Comparison of ENCODE assay signal across 8 cellular contexts in genomic region chr12:3872800-3873636, GRCh38. TPM values are rescaled to one million over a fixed set of nuclear protein-coding genes. Genes with fewer than 3 reads are reported as not detected.
DNase-seq lines count a peak whose midpoint lies in the region; ATAC-seq lines count a peak whose summit lies in the region.

A gene with protein sequence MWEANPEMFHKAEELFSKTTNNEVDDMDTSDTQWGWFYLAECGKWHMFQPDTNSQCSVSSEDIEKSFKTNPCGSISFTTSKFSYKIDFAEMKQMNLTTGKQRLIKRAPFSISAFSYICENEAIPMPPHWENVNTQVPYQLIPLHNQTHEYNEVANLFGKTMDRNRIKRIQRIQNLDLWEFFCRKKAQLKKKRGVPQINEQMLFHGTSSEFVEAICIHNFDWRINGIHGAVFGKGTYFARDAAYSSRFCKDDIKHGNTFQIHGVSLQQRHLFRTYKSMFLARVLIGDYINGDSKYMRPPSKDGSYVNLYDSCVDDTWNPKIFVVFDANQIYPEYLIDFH (minus strand): TSS chr12:3873399. CDS start chr12:3873229, 170 bp downstream.

- H4K5ac ChIP-seq in mesendoderm (ENCODE audit: low read length), result no peak within 1 kb of the TSS

- peak within 1 kb of the TSS; percentile 97 to 98 for H3K27ac Mint-ChIP-seq in effector memory CD8-positive, alpha-beta T cell

- H3K4me1 ChIP-seq in mesendoderm (ENCODE audit: control insufficient read depth, low read depth, low read length), result peaks cover 8% of the 10 kb centered on the region

- no peak within 1 kb of the TSS for H2BK120ac ChIP-seq in mesendoderm (ENCODE audit: low read depth, low read length)

- peak; percentile 90 for DNase-seq in COLO668 (lab: John Stamatoyannopoulos, UW; ENCODE audit: unreplicated experiment)
- peak; percentile 94 for DNase-seq in HT1080 (ENCODE audit: low read depth)
- peak; percentile 99 for DNase-seq in NOMO-1 treated with dmso at 0.1 percent for 144 hours (lab: John Stamatoyannopoulos, UW; ENCODE audit: unreplicated experiment)
- peak; percentile 87 to 90 (median 90) for DNase-seq in activated CD8-positive, alpha-beta memory T cell treated with anti-CD3 and anti-CD28 coated beads for 48 hours (ENCODE audit: low read depth in 2 of 3, low spot score in 2 of 3)
- DNase-seq in effector memory CD8-positive, alpha-beta T cell, result peak; percentile 97 to 99 (median 97)
- DNase-seq in mesendoderm, result peak; percentile 98
- DNase-seq in stimulated activated CD8-positive, alpha-beta memory T cell treated with anti-CD3 and anti-CD28 coated beads, Interleukin-15, amount 100 ng/mL, for 1 hour (ENCODE audit: low read depth), result peak; percentile 94

- no peak within 1 kb of the TSS for H4K8ac ChIP-seq in mesendoderm (ENCODE audit: low read depth, low read length)

- peaks cover 18% of the 10 kb centered on the region for H3K79me2 ChIP-seq in mesendoderm (ENCODE audit: control insufficient read depth, insufficient read depth, low read length)

- peak; percentile 93 for ATAC-seq in GM21360 (IDR thresholded peaks at IDR 0.05; ENCODE audit: unreplicated experiment)
- peak; percentile 94 for ATAC-seq in effector memory CD8-positive, alpha-beta T cell (replicated peaks)

- H3K4me3 Mint-ChIP-seq in effector memory CD8-positive, alpha-beta T cell, result peak within 1 kb of the TSS; percentile 96 to 97

- peaks cover 25% of the 10 kb centered on the region for H3K36me3 Mint-ChIP-seq in effector memory CD8-positive, alpha-beta T cell (ENCODE audit: insufficient read depth)

- no peaks in the 10 kb centered on the region for H3K36me3 ChIP-seq in mesendoderm (ENCODE audit: control insufficient read depth, insufficient read depth, low read length)

- peaks cover 32 to 40% of the 10 kb centered on the region in 2 donors for H3K4me1 Mint-ChIP-seq in effector memory CD8-positive, alpha-beta T cell (ENCODE audit: low read depth in 2 of 2)

- H2BK5ac ChIP-seq in mesendoderm (ENCODE audit: low read length), result no peak within 1 kb of the TSS

- peak within 1 kb of the TSS; percentile 95 for H3K4me2 ChIP-seq in mesendoderm (ENCODE audit: low read length)

- peak within 1 kb of the TSS; percentile 97 for H3K18ac ChIP-seq in mesendoderm (ENCODE audit: low read length)

- no peak within 1 kb of the TSS for H3K4ac ChIP-seq in mesendoderm (ENCODE audit: low read depth, low read length)

- H3K9ac ChIP-seq in mesendoderm (ENCODE audit: low read length), result peak within 1 kb of the TSS; percentile 86

- H3K4me3 ChIP-seq in mesendoderm (ENCODE audit: low read length), result peak within 1 kb of the TSS; percentile 87

- H3K27me3 Mint-ChIP-seq in effector memory CD8-positive, alpha-beta T cell, result peaks cover 0 to 8% of the 10 kb centered on the region in 2 donors

- H2AK5ac ChIP-seq in mesendoderm (ENCODE audit: low read length), result peak within 1 kb of the TSS; percentile 79

- H3K56ac ChIP-seq in mesendoderm (ENCODE audit: low read length), result peak within 1 kb of the TSS; percentile 89

- no peaks in the 10 kb centered on the region for H3K27me3 ChIP-seq in mesendoderm (ENCODE audit: insufficient read depth, low read length, poor library complexity)

- H3K23ac ChIP-seq in mesendoderm (ENCODE audit: low read length), result no peak within 1 kb of the TSS

- WGBS in mesendoderm (ENCODE audit: extremely low coverage, insufficient coverage, low lambda C conversion rate), result no CpG with 5 or more reads among the region's 55 CpGs

- no peaks in the 10 kb centered on the region for H3K9me3 Mint-ChIP-seq in effector memory CD8-positive, alpha-beta T cell

- peak within 1 kb of the TSS; percentile 95 for H3K27ac ChIP-seq in mesendoderm (ENCODE audit: low read depth, low read length)

- peaks cover 22% of the 10 kb centered on the region for H3K79me1 ChIP-seq in mesendoderm (ENCODE audit: low read length)

- H2BK15ac ChIP-seq in mesendoderm (replicated peaks; ENCODE audit: low read depth), result no peak within 1 kb of the TSS

RNA-seq across cellular contexts. Expression of the gene that starts here (rescaled TPM):
- total RNA-seq in HT1080 (2014; rRNA removed; shearing (Covaris generic)), result 2.7 and 3.0 TPM in 2 replicates
- polyA plus RNA-seq in HT1080 (2015; cell fraction: cytosol; rRNA removed), result 4.1 and 4.6 TPM in 2 replicates
- 3.5 and 8.9 TPM in 2 replicates for polyA plus RNA-seq in HT1080 (2015; cell fraction: nucleus; rRNA removed)
- 7.2 TPM for polyA plus RNA-seq in mesendoderm (2013, experiment 1 of 2)
- polyA plus RNA-seq in mesendoderm (2013, experiment 2 of 2), result 8.6 TPM

Comparison
In these comparisons a context has a peak if more than half of its experiments do, and no peak if none do; other contexts are left out.
1. Peak in every context shown above with its lines: DNase-seq, ATAC-seq, H3K4me3 ChIP-seq and H3K27ac ChIP-seq.